14 cellular contexts compared by ENCODE assay signal in genomic region chr19:50649433-50650391, GRCh38. TPM values are rescaled to one million over a fixed set of nuclear protein-coding genes. Genes with fewer than 3 reads are reported as not detected.
DNase-seq lines count a peak whose midpoint lies in the region; ATAC-seq and TF ChIP-seq lines count a peak whose summit lies in the region.
"Had no signal": no experiment of that assay in that cellular context is flagged by ENCODE, and none has a peak within 500 bp of the region (broad histone marks: within the 10 kb centered on the region; RNA-seq: fewer than 3 reads in every experiment).

C19orf81 (plus strand) TSS chr19:50649445; CDS start chr19:50649445, 0 bp downstream.

- ATAC-seq in GM18517 (IDR thresholded peaks at IDR 0.05; ENCODE audit: unreplicated experiment) (no peak), HG03521 (IDR thresholded peaks at IDR 0.05; ENCODE audit: unreplicated experiment) (no peak)
- ATAC-seq: CD8-positive, alpha-beta T cell had no signal

- H3K27me3 Mint-ChIP-seq in endothelial cell (ENCODE audit: unreplicated experiment), result peaks cover 9% of the 10 kb centered on the region

- peaks cover 3% of the 10 kb centered on the region for H3K4me1 Mint-ChIP-seq in endothelial cell (ENCODE audit: unreplicated experiment)

- H3K4me3 Mint-ChIP-seq in endothelial cell (ENCODE audit: unreplicated experiment), result no peak within 1 kb of the TSS
- H3K4me3 Mint-ChIP-seq: activated T-cell treated with anti-CD3 and anti-CD28 coated beads, Interleukin-2, amount 50 U/mL, for 72 hours; CD8-positive, alpha-beta T cell had no signal

- peak; percentile 52 for DNase-seq in A172 (ENCODE audit: low spot score)
- DNase-seq in ELF-1 (ENCODE audit: low read depth, low spot score), result peak; percentile 82
- peak; percentile 29 for DNase-seq in NCI-H226
- DNase-seq in endothelial cell (ENCODE audit: low spot score), result no peak
- no peak for DNase-seq in foreskin fibroblast
- no peak for DNase-seq in activated CD4-positive, alpha-beta T cell treated with anti-CD3 and anti-CD28 coated beads, Interleukin-2, amount 50 U/mL, for 1 hour
- DNase-seq: activated T-cell treated with anti-CD3 and anti-CD28 coated beads, Interleukin-2, amount 50 U/mL, for 72 hours; CD8-positive, alpha-beta T cell; GOT3; NCI-H2081 had no signal

- peaks cover 12% of the 10 kb centered on the region for H3K36me3 Mint-ChIP-seq in endothelial cell (ENCODE audit: low read depth, unreplicated experiment)
- H3K36me3 Mint-ChIP-seq: CD8-positive, alpha-beta T cell had no signal

- TF ChIP-seq CTCF in endothelial cell (IDR thresholded peaks at IDR 0.05; ENCODE audit: unreplicated experiment), result no peak
- TF ChIP-seq CTCF in foreskin fibroblast (IDR thresholded peaks at IDR 0.05; ENCODE audit: low read depth, low read length), result no peak

- H3K4me3 ChIP-seq in foreskin fibroblast (ENCODE audit: low read depth in 1 of 2, low read length in 2 of 2), result no peak within 1 kb of the TSS
- H3K4me3 ChIP-seq: smooth muscle cell had no signal

- H3K9me3 Mint-ChIP-seq in endothelial cell (ENCODE audit: unreplicated experiment), result peaks cover 43% of the 10 kb centered on the region

- H3K27ac Mint-ChIP-seq in endothelial cell (ENCODE audit: unreplicated experiment), result peak within 1 kb of the TSS; percentile 0
- H3K27ac Mint-ChIP-seq: activated T-cell treated with anti-CD3 and anti-CD28 coated beads, Interleukin-2, amount 50 U/mL, for 72 hours; CD8-positive, alpha-beta T cell had no signal

RNA-seq across cellular contexts. Expression of gene C19orf81, which starts in this region (rescaled TPM):
- total RNA-seq in A172 (2014; rRNA removed; shearing (Covaris generic)), result 2.1 TPM in 1 of 2 replicates, not detected in the other
- not detected for total RNA-seq in endothelial cell (ENCODE audit: unreplicated experiment)
- total RNA-seq: CD8-positive, alpha-beta T cell; T-helper 1 cell treated with Interleukin-12 subunit alpha and Interleukin-12 subunit beta and Interleukin-4 antibody, amounts not matched to agents 30 ng/mL and 1 ng/mL, for 36 hours had no signal

Comparison
In these comparisons a context has a peak if more than half of its experiments do, and no peak if none do; other contexts are left out.
1. DNase-seq: peak in A172 (single experiment), ELF-1 (single experiment) and NCI-H226 (single experiment); none in endothelial cell (single experiment), foreskin fibroblast (0 of 2) and activated CD4-positive, alpha-beta T cell treated with anti-CD3 and anti-CD28 coated beads, Interleukin-2, amount 50 U/mL, for 1 hour (single experiment).